Comparison of ENCODE assay signal across 33 cellular contexts in genomic region chrX:154404625-154405192, GRCh38.
"Had no signal": no experiment of that assay in that cellular context is flagged by ENCODE, and none has a peak within 500 bp of the region (broad histone marks: within the 10 kb centered on the region; RNA-seq: fewer than 3 reads in every experiment).

No MANE protein-coding gene starts in this region.

- H2AFZ ChIP-seq: hepatocyte had no signal

- H3K4me1 ChIP-seq: breast epithelium, colonic mucosa had no signal

- H3K4me3 ChIP-seq: adrenal gland, breast epithelium, cardiac muscle cell, colonic mucosa, dorsolateral prefrontal cortex, esophagus muscularis mucosa, gastrocnemius medialis, heart left ventricle, hepatocyte had no signal

- H3K9me3 Mint-ChIP-seq: activated CD8-positive, alpha-beta T cell treated with anti-CD3 and anti-CD28 coated beads for 36 hours; activated naive CD4-positive, alpha-beta T cell treated with anti-CD3 and anti-CD28 coated beads, Interleukin-2, amount 10 ng/mL, durations not matched to agents 7 days and 5 days; activated naive CD8-positive, alpha-beta T cell treated with anti-CD3 and anti-CD28 coated beads for 36 hours; activated naive CD8-positive, alpha-beta T cell treated with anti-CD3 and anti-CD28 coated beads, Interleukin-2, amount 50 U/mL, for 24 hours; activated T-cell treated with anti-CD3 and anti-CD28 coated beads, Interleukin-2, amount 50 U/mL, for 4 hours; dendritic cell treated with granulocyte-macrophage colony-stimulating factor and Interleukin-4, amounts not matched to agents 40 ng/mL and 50 ng/mL, for 4 days had no signal

- H3K36me3 ChIP-seq: breast epithelium, colonic mucosa had no signal

- DNase-seq: activated CD4-positive, alpha-beta T cell treated with anti-CD3 and anti-CD28 coated beads for 4 hours; activated CD4-positive, alpha-beta T cell treated with anti-CD3 and anti-CD28 coated beads, Interleukin-2, amount 50 U/mL, for 1 hour; activated CD4-positive, alpha-beta T cell treated with anti-CD3 and anti-CD28 coated beads, Interleukin-2, amount 50 U/mL, for 48 hours; activated CD4-positive, CD25-positive, alpha-beta regulatory T cell; activated CD4-positive, CD25-positive, alpha-beta regulatory T cell treated with anti-CD3 and anti-CD28 coated beads, Interleukin-2, amount 50 U/mL, for 72 hours; activated CD8-positive, alpha-beta memory T cell treated with anti-CD3 and anti-CD28 coated beads for 24 hours; activated CD8-positive, alpha-beta T cell treated with anti-CD3 and anti-CD28 coated beads for 36 hours; activated gamma-delta T cell; activated naive CD4-positive, alpha-beta T cell; activated naive CD4-positive, alpha-beta T cell treated with anti-CD3 and anti-CD28 coated beads, Interleukin-2, amount 10 ng/mL, durations not matched to agents 7 days and 5 days; activated naive CD8-positive, alpha-beta T cell treated with anti-CD3 and anti-CD28 coated beads for 36 hours; activated naive CD8-positive, alpha-beta T cell treated with anti-CD3 and anti-CD28 coated beads, Interleukin-2, amount 50 U/mL, for 24 hours; activated T-cell treated with anti-CD3 and anti-CD28 coated beads, Interleukin-2, amount 50 U/mL, for 4 hours; adrenal gland; amygdala; aorta; central memory CD4-positive, alpha-beta T cell; cerebellar nuclear complex; colonic mucosa; dorsolateral prefrontal cortex; effector memory CD4-positive, alpha-beta T cell; erythroblast; foreskin keratinocyte; gastrocnemius medialis; glutamatergic neuron; heart left ventricle; T-helper 2 cell had no signal

- H3K27ac Mint-ChIP-seq: activated CD8-positive, alpha-beta T cell treated with anti-CD3 and anti-CD28 coated beads for 36 hours; activated naive CD8-positive, alpha-beta T cell treated with anti-CD3 and anti-CD28 coated beads for 36 hours; activated naive CD8-positive, alpha-beta T cell treated with anti-CD3 and anti-CD28 coated beads, Interleukin-2, amount 50 U/mL, for 24 hours; brain; dendritic cell treated with granulocyte-macrophage colony-stimulating factor and Interleukin-4, amounts not matched to agents 40 ng/mL and 50 ng/mL, for 4 days had no signal

- H3K27me3 Mint-ChIP-seq: activated CD8-positive, alpha-beta T cell treated with anti-CD3 and anti-CD28 coated beads for 36 hours; activated naive CD4-positive, alpha-beta T cell treated with anti-CD3 and anti-CD28 coated beads, Interleukin-2, amount 10 ng/mL, durations not matched to agents 7 days and 5 days; activated naive CD8-positive, alpha-beta T cell treated with anti-CD3 and anti-CD28 coated beads, Interleukin-2, amount 50 U/mL, for 24 hours; brain; dendritic cell treated with granulocyte-macrophage colony-stimulating factor and Interleukin-4, amounts not matched to agents 40 ng/mL and 50 ng/mL, for 4 days had no signal

- H3K4me2 ChIP-seq: hepatocyte had no signal

- ATAC-seq: activated CD8-positive, alpha-beta T cell treated with anti-CD3 and anti-CD28 coated beads for 36 hours; activated naive CD8-positive, alpha-beta T cell treated with anti-CD3 and anti-CD28 coated beads, Interleukin-2, amount 50 U/mL, for 24 hours; activated T-cell treated with anti-CD3 and anti-CD28 coated beads, Interleukin-2, amount 50 U/mL, for 4 hours; foreskin keratinocyte; gastrocnemius medialis; heart left ventricle had no signal

- H3K4me3 Mint-ChIP-seq: activated CD8-positive, alpha-beta T cell treated with anti-CD3 and anti-CD28 coated beads for 36 hours; activated naive CD4-positive, alpha-beta T cell treated with anti-CD3 and anti-CD28 coated beads, Interleukin-2, amount 10 ng/mL, durations not matched to agents 7 days and 5 days; activated naive CD8-positive, alpha-beta T cell treated with anti-CD3 and anti-CD28 coated beads for 36 hours; activated naive CD8-positive, alpha-beta T cell treated with anti-CD3 and anti-CD28 coated beads, Interleukin-2, amount 50 U/mL, for 24 hours; activated T-cell treated with anti-CD3 and anti-CD28 coated beads, Interleukin-2, amount 50 U/mL, for 4 hours; brain; dendritic cell treated with granulocyte-macrophage colony-stimulating factor and Interleukin-4, amounts not matched to agents 40 ng/mL and 50 ng/mL, for 4 days had no signal

- H3K27me3 ChIP-seq: adrenal gland, cardiac muscle cell, colonic mucosa, foreskin keratinocyte, gastrocnemius medialis, heart left ventricle, hepatocyte had no signal

- H3K27ac ChIP-seq: adrenal gland, breast epithelium, cardiac muscle cell, colonic mucosa, dorsolateral prefrontal cortex, esophagus muscularis mucosa, foreskin keratinocyte, gastrocnemius medialis, heart left ventricle, hepatocyte had no signal

- H3K9me3 ChIP-seq: adrenal gland, breast epithelium, colonic mucosa, esophagus muscularis mucosa, gastrocnemius medialis, heart left ventricle had no signal
